28 cellular contexts compared by ENCODE assay signal in the genomic region with DNA sequence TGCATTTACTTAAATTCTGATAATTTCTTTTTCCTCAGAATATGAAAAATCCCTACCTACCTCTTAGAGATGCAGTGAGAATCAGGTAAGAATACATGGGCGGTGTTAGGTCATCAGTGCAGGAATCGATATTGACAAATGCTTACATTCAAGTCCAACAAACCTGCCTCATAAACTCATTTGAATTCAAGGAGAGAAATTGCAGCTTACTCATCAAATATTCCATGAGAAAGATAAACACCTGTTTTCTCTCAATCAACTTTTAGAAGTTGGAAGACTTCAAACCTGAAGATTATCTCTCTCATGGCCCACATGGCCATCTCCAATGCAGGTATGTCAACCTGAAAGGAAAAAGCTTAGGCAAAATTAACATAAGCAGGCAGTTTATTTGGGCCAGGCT.
"Had no signal": no experiment of that assay in that cellular context is flagged by ENCODE, and none has a peak within 500 bp of the region (broad histone marks: within the 10 kb centered on the region; RNA-seq: fewer than 3 reads in every experiment).

No MANE protein-coding gene starts in this region.

- H3K27ac ChIP-seq: colonic mucosa, epithelial cell of prostate, esophagus squamous epithelium, gastrocnemius medialis, heart right ventricle, left lung, lower lobe of right lung had no signal

- H3K4me3 ChIP-seq: colonic mucosa, esophagus squamous epithelium, gastrocnemius medialis, heart right ventricle, left lung, lower lobe of right lung, mucosa of descending colon had no signal

- DNase-seq: colonic mucosa; cortex of kidney; effector CD8-positive, alpha-beta T cell; effector memory CD8-positive, alpha-beta T cell; endodermal cell; erythroblast; esophagus squamous epithelium; foreskin fibroblast; foreskin melanocyte; gastrocnemius medialis; glutamatergic neuron; head of caudate nucleus; heart right ventricle; hippocampal formation; left cardiac atrium; left lung; left ventricle myocardium superior; lower lobe of right lung; mesenchymal stem cell; mucosa of descending colon; naive B cell had no signal

- H3K4me3 Mint-ChIP-seq: dendritic cell treated with granulocyte-macrophage colony-stimulating factor and Interleukin-4, amounts not matched to agents 40 ng/mL and 50 ng/mL, for 4 days; effector memory CD8-positive, alpha-beta T cell; endodermal cell; mesothelial cell of epicardium; naive B cell had no signal

- H3K4me1 Mint-ChIP-seq: endodermal cell, mesothelial cell of epicardium had no signal

- ATAC-seq: effector memory CD8-positive, alpha-beta T cell; esophagus mucosa; gastrocnemius medialis; heart right ventricle; left cardiac atrium; left lung; left ventricle myocardium superior; lower lobe of right lung; mucosa of descending colon had no signal

- H3K36me3 ChIP-seq: colonic mucosa, esophagus squamous epithelium, gastrocnemius medialis, heart right ventricle, left lung, lower lobe of right lung had no signal

- H3K9me3 ChIP-seq: colonic mucosa, esophagus squamous epithelium, gastrocnemius medialis, left lung, lower lobe of right lung, mucosa of descending colon had no signal

- FAIRE-seq: endometrium, islet of Langerhans, keratinocyte had no signal

- H3K9me3 Mint-ChIP-seq: dendritic cell treated with granulocyte-macrophage colony-stimulating factor and Interleukin-4, amounts not matched to agents 40 ng/mL and 50 ng/mL, for 4 days; effector memory CD8-positive, alpha-beta T cell; naive B cell had no signal

- H3K36me3 Mint-ChIP-seq: mesothelial cell of epicardium had no signal

- H3K4me1 ChIP-seq: colonic mucosa, esophagus squamous epithelium, gastrocnemius medialis, heart right ventricle, left lung, lower lobe of right lung had no signal

- H3K27me3 ChIP-seq: colonic mucosa, esophagus squamous epithelium, gastrocnemius medialis, left lung had no signal

- H3K27ac Mint-ChIP-seq: dendritic cell treated with granulocyte-macrophage colony-stimulating factor and Interleukin-4, amounts not matched to agents 40 ng/mL and 50 ng/mL, for 4 days; effector memory CD8-positive, alpha-beta T cell; endodermal cell; mesothelial cell of epicardium had no signal
